16 cellular contexts compared by ENCODE assay signal in the genomic region with DNA sequence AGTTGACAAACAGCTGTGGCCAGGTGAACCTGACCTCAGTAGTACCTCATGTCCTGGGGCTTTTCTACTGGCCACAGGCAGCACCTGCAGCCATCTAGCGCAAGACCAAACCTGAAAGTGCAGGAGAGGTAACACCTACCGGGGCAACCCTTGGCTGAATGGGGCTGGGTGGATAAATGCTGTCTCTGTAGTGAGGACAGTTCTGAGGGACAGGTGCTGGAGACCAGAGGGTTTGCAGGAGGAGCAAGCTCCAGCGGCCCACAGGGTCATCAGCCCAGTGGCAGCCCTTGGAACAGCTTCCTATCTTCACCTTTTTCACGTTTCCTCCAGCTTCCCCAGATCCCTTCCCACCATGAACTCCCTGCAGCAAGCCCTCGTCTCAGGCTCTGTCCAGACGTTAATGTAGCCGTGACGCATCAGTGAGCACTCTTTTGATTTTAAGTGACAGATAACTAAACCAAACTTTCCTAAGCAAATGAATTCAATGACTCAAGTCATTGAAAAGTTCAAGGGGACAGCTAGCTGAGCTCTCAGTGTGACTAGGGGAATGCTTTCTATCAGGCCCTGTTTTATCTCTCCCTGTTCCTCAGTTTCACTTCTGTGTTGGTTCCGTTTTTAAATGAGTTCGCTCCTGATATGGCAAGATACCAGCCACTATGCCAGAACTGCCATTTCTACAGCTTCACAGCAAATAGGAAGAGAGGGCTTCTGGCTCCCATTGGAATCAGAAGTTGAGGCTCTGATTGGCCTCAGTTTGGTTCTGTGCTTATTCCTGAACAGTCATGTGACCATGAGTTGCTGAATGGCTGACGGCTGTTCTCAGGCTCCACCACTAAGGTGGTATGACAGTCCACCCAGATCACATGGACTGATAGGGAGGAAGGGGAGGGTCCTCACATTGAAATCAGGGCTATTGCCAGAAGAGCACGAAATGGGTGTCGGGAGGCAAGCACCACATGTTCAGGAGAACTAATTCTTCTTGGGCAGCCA. TPM values are rescaled to one million over a fixed set of nuclear protein-coding genes. Genes with fewer than 3 reads are reported as not detected.
DNase-seq lines count a peak whose midpoint lies in the region; ATAC-seq, FAIRE-seq and TF ChIP-seq lines count a peak whose summit lies in the region.
"Had no signal": no experiment of that assay in that cellular context is flagged by ENCODE, and none has a peak within 500 bp of the region (broad histone marks: within the 10 kb centered on the region; RNA-seq: fewer than 3 reads in every experiment).

No MANE protein-coding gene starts in this region.

- H3K56ac ChIP-seq in H1 (replicated peaks; ENCODE audit: insufficient read length, low read depth, low read length): no peak overlapping the region

- no peak for TF ChIP-seq RAD21 in H1 (IDR thresholded peaks at IDR 0.05 in 1 of 2, conservative IDR thresholded peaks at IDR 0.05 in 1 of 2; ENCODE audit: low read depth in 2 of 2, low read length in 2 of 2)

- H2AK5ac ChIP-seq in H1 (ENCODE audit: low read depth, low read length): no peak overlapping the region

- no peaks in the 10 kb centered on the region; the same call in 1 of the 2 replicates for H3K27me3 Mint-ChIP-seq in HFFc6 (ENCODE audit: insufficient read depth)

- no peak overlapping the region for H3K27ac ChIP-seq in H1 (ENCODE audit: low read depth, low read length)

- DNase-seq in GM12864 (ENCODE audit: low read depth) (no peak), M059J (ENCODE audit: low read depth) (peak; percentile 23), H1 (ENCODE audit: low read depth in 1 of 2, low spot score in 2 of 2) (no peak), NCI-H446 (lab: John Stamatoyannopoulos, UW) (no peak), HFFc6 (no peak)
- no peak for DNase-seq in stimulated activated naive CD8-positive, alpha-beta T cell treated with anti-CD3 and anti-CD28 coated beads, Interleukin-15, Interleukin-2, amounts not matched to agents 100 U/mL and 50 U/mL, for 24 hours
- DNase-seq: activated CD8-positive, alpha-beta memory T cell treated with anti-CD3 and anti-CD28 coated beads for 24 hours; activated naive CD4-positive, alpha-beta T cell; hippocampal formation; NCI-H187; NCI-H524; stimulated activated CD4-positive, alpha-beta T cell treated with anti-CD3 and anti-CD28 coated beads, Interleukin-15, amount 100 ng/mL, for 24 hours had no signal

- H3K18ac ChIP-seq in H1 (ENCODE audit: extremely low read depth, low read length): no peak overlapping the region

- H3K23me2 ChIP-seq in H1 (ENCODE audit: low read depth, low read length): no peaks in the 10 kb centered on the region

- no peaks in the 10 kb centered on the region for H3K9me3 ChIP-seq in H1 (ENCODE audit: insufficient read depth in 2 of 2, low read depth in 1 of 2, low read length in 1 of 2)

- 86% methylated on average over 13 of the region's 13 CpGs; no CpG with 5 or more reads in 1 of the 2 experiments for WGBS in H1 (ENCODE audit: extremely low coverage in 1 of 2, insufficient coverage in 1 of 2, insufficient read length in 1 of 2, insufficient replicate concordance in 2 of 2, low coverage in 1 of 2, low lambda C conversion rate in 2 of 2, missing lambda C conversion rate in 1 of 2), 2 experiments

- no peak overlapping the region for H3K23ac ChIP-seq in H1 (ENCODE audit: insufficient read length)

- no peak overlapping the region for H4K5ac ChIP-seq in H1 (ENCODE audit: insufficient read length, low read depth, low read length)

- no peak for FAIRE-seq in H1 (lab: Jason Lieb, UNC)
- FAIRE-seq: D721Med had no signal

- H2BK5ac ChIP-seq in H1 (ENCODE audit: low read depth, low read length): no peak overlapping the region

- no peak overlapping the region for H3K4me3 ChIP-seq in GM12864 (ENCODE audit: low read depth, low read length)
- no peak overlapping the region for H3K4me3 ChIP-seq in H1 (ENCODE audit: extremely low read depth in 1 of 4, insufficient read depth in 2 of 4, low read depth in 3 of 4, low read length in 4 of 4)

- H3K4me2 ChIP-seq in H1 (ENCODE audit: insufficient read depth in 1 of 2, low read depth in 2 of 2, low read length in 2 of 2): no peak overlapping the region

- H2AFZ ChIP-seq in H1 (ENCODE audit: low read length): peak overlapping the region; percentile 45

- H2BK15ac ChIP-seq in H1 (ENCODE audit: low read length): no peak overlapping the region

- no peak for TF ChIP-seq POLR2A in H1 (IDR thresholded peaks at IDR 0.05; ENCODE audit: control extremely low read depth in 1 of 2, low read depth in 2 of 2, low read length in 2 of 2)

- no peak overlapping the region for H2BK120ac ChIP-seq in H1 (replicated peaks; ENCODE audit: low read depth, low read length)

- H3K14ac ChIP-seq in H1 (ENCODE audit: insufficient read length): no peak overlapping the region

- no peaks in the 10 kb centered on the region for H4K20me1 ChIP-seq in H1 (replicated peaks in 1 of 2; ENCODE audit: control insufficient read depth in 1 of 2, insufficient read depth in 2 of 2, low read length in 2 of 2)

- no peak for TF ChIP-seq EP300 in H1 (IDR thresholded peaks at IDR 0.05; ENCODE audit: borderline replicate concordance in 1 of 2, low read depth in 2 of 2, low read length in 2 of 2)

- H3K27me3 ChIP-seq in H1 (replicated peaks in 1 of 4; ENCODE audit: control insufficient read depth in 3 of 4, extremely low read depth in 1 of 4, insufficient read depth in 3 of 4, low read length in 3 of 4): no peaks in the 10 kb centered on the region

- H2BK12ac ChIP-seq in H1 (ENCODE audit: low read depth, low read length): no peak overlapping the region

- H3K4me1 Mint-ChIP-seq in HFFc6 (ENCODE audit: low read depth): peaks cover 18% of the 10 kb centered on the region

- H3K79me2 ChIP-seq in H1 (ENCODE audit: control insufficient read depth in 1 of 2, insufficient read depth in 2 of 2, low read length in 2 of 2): no peaks in the 10 kb centered on the region

- no peak overlapping the region for H3K9ac ChIP-seq in H1 (replicated peaks in 1 of 4; ENCODE audit: extremely low read depth in 1 of 4, low read depth in 3 of 4, low read length in 3 of 4)

- H3K4me1 ChIP-seq in H1 (replicated peaks in 1 of 4; ENCODE audit: control insufficient read depth in 3 of 4, insufficient read depth in 4 of 4, low read length in 3 of 4): peaks cover 0 to under 1% (median 0%) of the 10 kb centered on the region in 4 experiments; a peak in 1 of 7 replicates

- POLR2A ChIA-PET in H1 (lab: Charles Lee; ENCODE audit: partially characterized antibody): no interaction called here

- H3K79me1 ChIP-seq in H1 (ENCODE audit: low read depth, low read length): no peaks in the 10 kb centered on the region

- H3K9me3 Mint-ChIP-seq in HFFc6: no peaks in the 10 kb centered on the region

- no peaks in the 10 kb centered on the region for H3K36me3 Mint-ChIP-seq in HFFc6 (ENCODE audit: low read depth)

- no peak overlapping the region for H4K8ac ChIP-seq in H1 (ENCODE audit: extremely low read depth, insufficient read depth, low read length)

- no peaks in the 10 kb centered on the region for H3K36me3 ChIP-seq in H1 (ENCODE audit: control insufficient read depth in 2 of 4, insufficient read depth in 4 of 4, low read length in 3 of 4)

- ATAC-seq in GM21390 (IDR thresholded peaks at IDR 0.05; ENCODE audit: unreplicated experiment): peak; percentile 49
- no peak for ATAC-seq in GM18873 (IDR thresholded peaks at IDR 0.05; ENCODE audit: low FRiP score, unreplicated experiment)
- no peak for ATAC-seq in stimulated activated naive CD8-positive, alpha-beta T cell treated with anti-CD3 and anti-CD28 coated beads, Interleukin-15, Interleukin-2, amounts not matched to agents 100 U/mL and 50 U/mL, for 24 hours

- no peak overlapping the region for H3K4me3 Mint-ChIP-seq in HFFc6

- TF ChIP-seq CTCF in GM12864 (IDR thresholded peaks at IDR 0.05; ENCODE audit: low read depth, low read length, missing control alignments) (peak; percentile 11), H1 (IDR thresholded peaks at IDR 0.05; ENCODE audit: control extremely low read depth in 1 of 3, insufficient read depth in 1 of 3, low read depth in 1 of 3, low read length in 3 of 3) (no peak), HFFc6 (IDR thresholded peaks at IDR 0.05) (no peak)

- H3K4ac ChIP-seq in H1 (replicated peaks; ENCODE audit: insufficient read length, low read depth, low read length): no peak overlapping the region

- no peak overlapping the region for H3K27ac Mint-ChIP-seq in HFFc6

- CTCF ChIA-PET in H1 (lab: Charles Lee; ENCODE audit: partially characterized antibody): interaction anchor here (0.6 to 23.7 kb wide), 9 partner anchors 8 to 452 kb away, joined by 3 to 591 read pairs (median 3); no protein-coding TSS in a partner anchor

- H2BK20ac ChIP-seq in H1 (ENCODE audit: low read length): no peak overlapping the region

- H4K91ac ChIP-seq in H1 (replicated peaks; ENCODE audit: insufficient read length, low read length): no peak overlapping the region

TF ChIP-seq in H1, 55 proteins besides CTCF, POLR2A, EP300 and RAD21 (continues in another document):
- TF ChIP-seq KDM1A (IDR thresholded peaks at IDR 0.05; ENCODE audit: borderline replicate concordance, low read length): no peak

RNA-seq across cellular contexts. Expression of gene PFDN4, which starts 12.1 kb away (rescaled TPM):
- total RNA-seq in M059J (2014; rRNA removed; shearing (Covaris generic)): 246 and 357 TPM in 2 replicates
- total RNA-seq in H1 (2021; fragmentation: NEBNext Ultra II Directional; extraction: Animal tissue kit (Norgen Biotek cat#: 25700)): 85.5 and 96.8 TPM in 2 replicates
- polyA plus RNA-seq in H1 (2011; rRNA removed): 15.3 and 41.9 TPM in 2 replicates
- 115 TPM for polyA plus RNA-seq in H1 (2011; cell fraction: cytosol; rRNA removed)
- polyA plus RNA-seq in H1 (2011; cell fraction: nucleus; rRNA removed): 6.7 TPM
- polyA plus RNA-seq in H1 (2012, experiment 1 of 2): 76.4 to 133 TPM (median 107 TPM) in 4 replicates
- 171 TPM for polyA plus RNA-seq in H1 (2012, experiment 2 of 2)
- 250 TPM for polyA plus RNA-seq in H1 (2013, experiment 1 of 2)
- polyA plus RNA-seq in H1 (2013, experiment 2 of 2): 257 TPM
- 6.9 and 7.5 TPM in 2 replicates for polyA minus RNA-seq in H1 (2011; rRNA and poly(A)+ RNA removed)
- polyA minus RNA-seq in H1 (2011; cell fraction: cytosol; rRNA and poly(A)+ RNA removed): 15.0 TPM
- polyA minus RNA-seq in H1 (2011; cell fraction: nucleus; rRNA and poly(A)+ RNA removed): 19.6 TPM
- 10 to 100 TPM; 31.6 to 37.1 (median 35.1) TPM for total RNA-seq in HFFc6 (2021; fragmentation: NEBNext Ultra II Directional; extraction: Animal tissue kit (Norgen Biotek cat#: 25700))

RNA-seq across cellular contexts. Expression of gene CYP24A1, which starts 22.0 kb away (rescaled TPM):
- total RNA-seq in M059J (2014; rRNA removed; shearing (Covaris generic)): 32.8 and 39.6 TPM in 2 replicates
- not detected in 2 replicates for total RNA-seq in H1 (2021; fragmentation: NEBNext Ultra II Directional; extraction: Animal tissue kit (Norgen Biotek cat#: 25700))
- polyA plus RNA-seq in H1 (2011; rRNA removed): 0.08 TPM in 1 of 2 replicates, not detected in the other
- polyA plus RNA-seq in H1 (2011; cell fraction: cytosol; rRNA removed): 0.03 TPM
- polyA plus RNA-seq in H1 (2011; cell fraction: nucleus; rRNA removed): not detected
- 0.09 TPM in 1 of 4 replicates, not detected in the others for polyA plus RNA-seq in H1 (2012, experiment 1 of 2)
- polyA plus RNA-seq in H1 (2012, experiment 2 of 2): not detected
- polyA plus RNA-seq in H1 (2013, experiment 1 of 2): 0.04 TPM
- polyA plus RNA-seq in H1 (2013, experiment 2 of 2): 0.15 TPM
- polyA minus RNA-seq in H1 (2011; rRNA and poly(A)+ RNA removed): 0.93 TPM in 1 of 2 replicates, not detected in the other
- not detected for polyA minus RNA-seq in H1 (2011; cell fraction: cytosol; rRNA and poly(A)+ RNA removed)
- not detected for polyA minus RNA-seq in H1 (2011; cell fraction: nucleus; rRNA and poly(A)+ RNA removed)
- 1 to 10 TPM in 1 of 6 experiments, under 1 TPM in 3, not detected in 2; 0.11 to 1.1 (median 0.37) TPM for total RNA-seq in HFFc6 (2021; fragmentation: NEBNext Ultra II Directional; extraction: Animal tissue kit (Norgen Biotek cat#: 25700))
- total RNA-seq: posterior vena cava had no signal

Comparison
In these comparisons a context has a peak if more than half of its experiments do, and no peak if none do; other contexts are left out.
1. RNA of gene CYP24A1, which starts 22.0 kb away (total RNA-seq): 32.8 to 39.6 TPM in M059J; 0.11 to 1.1 TPM in HFFc6 and not detected in H1; every median in the first group is over 10 times any median in the second.